Comparison of ENCODE assay signal across 8 cellular contexts in the genomic region with DNA sequence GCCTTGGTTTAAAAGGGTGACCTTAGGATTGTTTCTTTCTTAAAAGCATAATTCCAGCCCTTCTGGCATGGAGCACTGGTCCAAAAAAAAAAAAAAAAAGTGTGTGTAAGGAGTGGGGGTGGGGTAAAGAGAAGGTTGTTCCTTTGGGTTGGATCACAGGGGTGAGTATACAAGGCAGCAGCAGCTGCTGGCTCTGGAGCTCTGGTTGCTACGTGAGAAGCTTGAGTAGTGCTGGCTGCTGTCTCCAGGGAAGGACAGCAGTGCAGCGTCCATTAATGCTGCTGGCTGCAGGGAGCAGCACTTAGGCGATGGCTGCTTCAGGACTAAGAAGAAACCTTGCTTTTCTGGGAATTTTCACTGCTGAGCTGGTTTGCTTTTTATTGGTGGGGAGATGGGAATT. TPM values are rescaled to one million over a fixed set of nuclear protein-coding genes. Genes with fewer than 3 reads are reported as not detected.
DNase-seq lines count a peak whose midpoint lies in the region; ATAC-seq and TF ChIP-seq lines count a peak whose summit lies in the region.

No MANE protein-coding gene starts in this region.

- peak overlapping the region; percentile 70 for H3K4me3 Mint-ChIP-seq in stimulated activated memory B cell treated with anti-CD40 and anti-IgM and Interleukin-4, amounts not matched to agents 10 μg/mL and 1 μg/mL and 100 μg/mL, for 72 hours

- no peaks in the 10 kb centered on the region for H3K9me3 Mint-ChIP-seq in stimulated activated memory B cell treated with anti-CD40 and anti-IgM and Interleukin-4, amounts not matched to agents 10 μg/mL and 1 μg/mL and 100 μg/mL, for 72 hours

- H3K79me2 ChIP-seq in Loucy (ENCODE audit: insufficient read depth, low read length): peaks cover 85% of the 10 kb centered on the region

- peaks cover 2% of the 10 kb centered on the region; the same call in 1 of the 2 replicates for H3K36me3 ChIP-seq in Loucy (ENCODE audit: insufficient read depth, low read length)

- peak overlapping the region; percentile 81 for H3K4me3 ChIP-seq in Loucy (ENCODE audit: low read length, poor library complexity, severe bottlenecking)

- no peak overlapping the region for H3K27ac Mint-ChIP-seq in stimulated activated memory B cell treated with anti-CD40 and anti-IgM and Interleukin-4, amounts not matched to agents 10 μg/mL and 1 μg/mL and 100 μg/mL, for 72 hours

- peak overlapping the region; percentile 98 for H3K9ac ChIP-seq in Loucy (ENCODE audit: low read depth, low read length, poor library complexity, severe bottlenecking)

- DNase-seq in Daoy (ENCODE audit: low read depth): peak; percentile 75
- peak; percentile 81 for DNase-seq in SIG-M5 treated with dmso at 0.1 percent for 504 hours (lab: John Stamatoyannopoulos, UW; ENCODE audit: unreplicated experiment)
- DNase-seq in dermis blood vessel endothelial cell: peak; percentile 89
- peak; percentile 65 to 86 for DNase-seq in left colon

- ATAC-seq in left colon (peak; percentile 5), GM18858 (IDR thresholded peaks at IDR 0.05; ENCODE audit: unreplicated experiment) (no peak), GM18870 (IDR thresholded peaks at IDR 0.05; ENCODE audit: unreplicated experiment) (no peak)
- no peak for ATAC-seq in stimulated activated memory B cell treated with anti-CD40 and anti-IgM and Interleukin-4, amounts not matched to agents 10 μg/mL and 1 μg/mL and 100 μg/mL, for 72 hours

- H3F3A ChIP-seq in Loucy (ENCODE audit: low read depth): peaks cover 6% of the 10 kb centered on the region; the same call in 1 of the 2 replicates

- intact Hi-C loops in left colon (cut with DNase I, micrococcal nuclease): no loop called here

- peak overlapping the region; percentile 96 for H3K4me2 ChIP-seq in Loucy (ENCODE audit: low read depth, low read length, poor library complexity, severe bottlenecking)

- H3K27me3 ChIP-seq in Loucy (ENCODE audit: insufficient read depth, low read length, poor library complexity, severe bottlenecking): peaks cover 5% of the 10 kb centered on the region

- no peak overlapping the region for H2AFZ ChIP-seq in Loucy (ENCODE audit: low read length)

- H4K20me1 ChIP-seq in Loucy (ENCODE audit: insufficient read depth, low read length, poor library complexity, severe bottlenecking): peaks cover 83% of the 10 kb centered on the region

- no peaks in the 10 kb centered on the region for H3K9me3 ChIP-seq in Loucy (ENCODE audit: insufficient read depth, low read depth, low read length)

- TF ChIP-seq CTCF in Loucy (conservative IDR thresholded peaks at IDR 0.05; ENCODE audit: low read length): no peak

- H3K4me1 Mint-ChIP-seq in stimulated activated memory B cell treated with anti-CD40 and anti-IgM and Interleukin-4, amounts not matched to agents 10 μg/mL and 1 μg/mL and 100 μg/mL, for 72 hours: peaks cover 70% of the 10 kb centered on the region

- H3K27me3 Mint-ChIP-seq in stimulated activated memory B cell treated with anti-CD40 and anti-IgM and Interleukin-4, amounts not matched to agents 10 μg/mL and 1 μg/mL and 100 μg/mL, for 72 hours: no peaks in the 10 kb centered on the region

- peaks cover 53% of the 10 kb centered on the region for H3K4me1 ChIP-seq in Loucy (ENCODE audit: insufficient read depth, low read length, poor library complexity, severe bottlenecking)

- H3K9me2 ChIP-seq in Loucy (replicated peaks; ENCODE audit: low read depth, low read length): no peaks in the 10 kb centered on the region

- peaks cover 27% of the 10 kb centered on the region for H3K36me3 Mint-ChIP-seq in stimulated activated memory B cell treated with anti-CD40 and anti-IgM and Interleukin-4, amounts not matched to agents 10 μg/mL and 1 μg/mL and 100 μg/mL, for 72 hours

RNA-seq across cellular contexts. Expression of gene SETD5, which starts 2.3 kb away (rescaled TPM):
- total RNA-seq in Daoy (2014; rRNA removed; shearing (Covaris generic)): 24.5 TPM in 2 replicates
- total RNA-seq in dermis blood vessel endothelial cell: 48.0 and 73.4 TPM in 2 replicates
- total RNA-seq in left colon: 100 to 1,000 TPM in 1 of 2 donors, 10 to 100 TPM in 1; 78.6 to 102 TPM

RNA-seq across cellular contexts. Expression of gene THUMPD3, which starts 36.9 kb away (rescaled TPM):
- 65.4 and 67.9 TPM in 2 replicates for total RNA-seq in Daoy (2014; rRNA removed; shearing (Covaris generic))
- total RNA-seq in dermis blood vessel endothelial cell (23.5 and 30.9 TPM in 2 replicates), left colon (10 to 100 TPM; 28.6 to 47.2 TPM)
